In the genomic region with DNA sequence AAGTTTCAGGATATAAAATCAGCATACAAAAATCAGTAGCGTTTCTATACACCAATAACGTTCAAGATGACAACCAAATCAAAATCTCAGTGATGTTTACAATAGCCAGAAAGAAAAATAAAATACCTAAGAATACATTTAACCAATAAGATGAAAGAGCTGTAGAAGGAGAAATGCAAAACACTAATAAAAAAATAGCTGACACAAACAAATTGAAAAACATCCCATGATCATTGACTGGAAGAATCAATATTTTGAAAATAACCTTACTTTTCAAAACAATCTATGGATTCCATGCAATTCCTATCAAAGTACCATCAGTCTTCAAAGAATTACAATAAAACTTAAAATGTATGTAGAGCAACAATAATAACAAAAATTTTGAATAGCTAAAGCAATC, we compare ENCODE assay signal across 36 cellular contexts.
"Had no signal": no experiment of that assay in that cellular context is flagged by ENCODE, and none has a peak within 500 bp of the region (broad histone marks: within the 10 kb centered on the region; RNA-seq: fewer than 3 reads in every experiment).

No MANE protein-coding gene starts in this region.

- H3K4me3 ChIP-seq: MG63 had no signal

- H3K9me3 ChIP-seq: MG63 had no signal

- H3K36me3 ChIP-seq: MG63 had no signal

- DNase-seq: Karpas-422, Kasumi-1, MG63, MM.1S, MV-4-11, NCI-H1048, NCI-H1092, NCI-H1092 treated with DMSO at 0.1 percent for 48 hours, NCI-H1105, NCI-H1105 treated with DMSO at 0.1 percent for 48 hours, NCI-H1417, NCI-H1417 treated with DMSO at 0.1 percent for 48 hours, NCI-H1436, NCI-H1436 treated with DMSO at 0.1 percent for 48 hours, NCI-H146, NCI-H1694, NCI-H1694 treated with DMSO at 0.1 percent for 48 hours, NCI-H187, NCI-H187 treated with DMSO at 0.1 percent for 48 hours, NCI-H1930, NCI-H2029, NCI-H2029 treated with DMSO at 0.1 percent for 48 hours, NCI-H2081, NCI-H2081 treated with DMSO at 0.1 percent for 48 hours, NCI-H2107, NCI-H2171, NCI-H2171 treated with DMSO at 0.1 percent for 48 hours, NCI-H2227 treated with DMSO at 0.1 percent for 48 hours, NCI-H226, NCI-H345, NCI-H446, NCI-H446 treated with DMSO at 0.1 percent for 48 hours, NCI-H510A, NCI-H510A treated with DMSO at 0.1 percent for 48 hours, NCI-H524, NCI-H524 treated with DMSO at 0.1 percent for 48 hours had no signal

- H3K27me3 ChIP-seq: MG63 had no signal
